Comparison of ENCODE assay signal across 8 cellular contexts in the genomic region with DNA sequence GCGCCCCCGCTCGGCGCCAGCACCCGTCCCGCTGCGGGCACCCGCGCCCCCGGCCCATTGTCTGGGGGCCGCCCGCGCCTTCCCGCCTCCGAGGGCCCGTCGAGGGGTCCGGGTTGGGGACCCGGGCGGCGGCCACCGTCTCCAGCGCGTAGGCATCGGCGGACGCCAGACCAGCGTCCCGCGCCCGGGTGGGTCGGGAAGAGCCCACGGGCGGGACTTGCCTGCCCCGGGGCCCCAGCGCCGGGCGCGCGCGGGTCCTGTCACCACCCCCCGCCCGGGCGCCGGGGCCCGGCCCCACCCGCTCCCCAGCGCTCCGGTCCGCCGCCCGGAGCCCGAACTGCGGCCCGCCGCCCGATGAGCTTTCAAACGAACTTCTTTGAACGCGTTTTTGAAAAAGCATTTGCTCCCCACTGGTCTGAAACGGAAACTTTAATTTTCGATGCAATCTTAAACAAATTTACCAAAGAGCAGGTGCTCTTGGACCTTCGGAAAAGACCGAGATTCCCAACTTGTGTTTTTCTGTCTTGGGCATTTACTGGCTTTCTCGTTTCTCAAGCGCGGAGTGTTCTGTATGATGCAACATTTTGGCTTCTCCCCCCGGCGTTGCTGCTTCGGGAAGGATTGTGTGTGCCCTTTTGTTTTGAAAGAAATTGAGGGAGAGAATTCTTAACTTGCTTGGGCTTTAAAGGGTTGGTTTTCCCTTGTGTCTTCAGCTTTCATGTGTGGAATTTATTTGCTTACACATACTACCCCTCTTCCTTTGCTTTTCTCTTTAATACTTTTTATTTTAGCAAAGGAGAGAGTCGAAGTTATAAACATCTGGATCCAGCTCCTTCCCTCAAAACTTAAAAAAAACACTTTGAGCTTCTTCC. TPM values are rescaled to one million over a fixed set of nuclear protein-coding genes. Genes with fewer than 3 reads are reported as not detected.
A peak's percentile ranks its signal among the peaks of the same experiment; 100 is the strongest.
DNase-seq lines count a peak whose midpoint lies in the region; TF ChIP-seq lines count a peak whose summit lies in the region.

No MANE protein-coding gene starts in this region.

- H3K4me2 ChIP-seq in trophoblast cell (ENCODE audit: low read length), result peak overlapping the region; percentile 71

- no peaks in the 10 kb centered on the region for H3K27me3 ChIP-seq in trophoblast cell (ENCODE audit: insufficient read depth, low read length)

- H3K27ac ChIP-seq in trophoblast cell (ENCODE audit: low read depth, low read length), result peak overlapping the region; percentile 89

- peaks cover 6% of the 10 kb centered on the region for H3K27me3 Mint-ChIP-seq in HFFc6 (ENCODE audit: insufficient read depth)

- DNase-seq in NCI-H1417 (lab: John Stamatoyannopoulos, UW) (peak; percentile 55 to 78 (median 78)), NCI-H1417 treated with DMSO at 0.1 percent for 48 hours (lab: John Stamatoyannopoulos, UW) (no peak), HFFc6 (peak; percentile 46), NCI-H345 treated with DMSO at 0.1 percent for 48 hours (lab: John Stamatoyannopoulos, UW; ENCODE audit: unreplicated experiment) (peak; percentile 18), glomerular visceral epithelial cell (ENCODE audit: extremely low spot score) (peak; percentile 62), trophoblast cell (peak; percentile 71 to 85), NCI-H187 (lab: John Stamatoyannopoulos, UW) (no peak)
- DNase-seq in activated T-helper 9 cell treated with anti-CD3 and anti-CD28 coated beads, Interleukin-2, amount 50 U/mL, for 16 hours (ENCODE audit: low read depth), result peak; percentile 19

- peak overlapping the region; percentile 77 for H4K8ac ChIP-seq in trophoblast cell (ENCODE audit: low read depth, low read length)

- H3K27ac Mint-ChIP-seq in HFFc6, result peak overlapping the region; percentile 85

- peak overlapping the region; percentile 94 for H2BK5ac ChIP-seq in trophoblast cell (ENCODE audit: low read depth, low read length, poor library complexity)

- peak overlapping the region; percentile 81 for H3K9ac ChIP-seq in trophoblast cell (ENCODE audit: low read length)

- peaks cover 36% of the 10 kb centered on the region for H3K79me1 ChIP-seq in trophoblast cell (ENCODE audit: low read length)

- H4K91ac ChIP-seq in trophoblast cell (ENCODE audit: low read depth, low read length), result peak overlapping the region; percentile 81

- WGBS in trophoblast cell (ENCODE audit: extremely low coverage, insufficient coverage, insufficient read length), result no CpG with 5 or more reads among the region's 71 CpGs

- peak overlapping the region; percentile 64 for H4K12ac ChIP-seq in trophoblast cell (ENCODE audit: low read depth, low read length)

- H3K9me3 ChIP-seq in trophoblast cell (ENCODE audit: insufficient read depth, low read depth, low read length), result no peaks in the 10 kb centered on the region

- peak overlapping the region; percentile 94 for H2BK120ac ChIP-seq in trophoblast cell (ENCODE audit: insufficient read depth, low read length, poor library complexity)

- H3K4me1 ChIP-seq in trophoblast cell (ENCODE audit: control insufficient read depth in 1 of 2, insufficient read depth in 2 of 2, low read length in 2 of 2), result peaks cover 17 to 33% of the 10 kb centered on the region in 2 experiments

- H3K4me3 ChIP-seq in trophoblast cell (ENCODE audit: low read depth, low read length), result peak overlapping the region; percentile 98

- H2BK12ac ChIP-seq in trophoblast cell (ENCODE audit: low read length), result peak overlapping the region; percentile 67

- peak overlapping the region; percentile 88 for H2AK5ac ChIP-seq in trophoblast cell (ENCODE audit: low read length)

- peak overlapping the region; percentile 72 for H2AFZ ChIP-seq in trophoblast cell (ENCODE audit: insufficient read depth, low read length, poor library complexity)

- peak overlapping the region; percentile 94 for H3K4ac ChIP-seq in trophoblast cell (ENCODE audit: low read depth, low read length)

- peaks cover 2 to 5% of the 10 kb centered on the region in 2 experiments for H3K36me3 ChIP-seq in trophoblast cell (ENCODE audit: control insufficient read depth in 1 of 2, insufficient read depth in 2 of 2, low read length in 2 of 2)

- peaks cover 39% of the 10 kb centered on the region for H3K36me3 Mint-ChIP-seq in HFFc6 (ENCODE audit: low read depth)

- peaks cover 36% of the 10 kb centered on the region for H3K79me2 ChIP-seq in trophoblast cell (ENCODE audit: control insufficient read depth, insufficient read depth, low read length, poor library complexity)

- H3K4me3 Mint-ChIP-seq in HFFc6, result peak overlapping the region; percentile 95

- H3K4me1 Mint-ChIP-seq in HFFc6 (ENCODE audit: low read depth), result peaks cover 75% of the 10 kb centered on the region

- no peak for TF ChIP-seq CTCF in HFFc6 (IDR thresholded peaks at IDR 0.05)

- peak overlapping the region; percentile 99 for H3K14ac ChIP-seq in trophoblast cell (ENCODE audit: low read length)

- peaks cover 11% of the 10 kb centered on the region for H3K9me3 Mint-ChIP-seq in HFFc6

- peak overlapping the region; percentile 99 for H3K18ac ChIP-seq in trophoblast cell (ENCODE audit: low read length)

- H3K23ac ChIP-seq in trophoblast cell (ENCODE audit: low read length), result no peak overlapping the region

RNA-seq across cellular contexts. Expression of a gene that starts 0.7 kb away (rescaled TPM):
- total RNA-seq in HFFc6 (2021; fragmentation: NEBNext Ultra II Directional; extraction: Animal tissue kit (Norgen Biotek cat#: 25700)), result 100 to 1,000 TPM; 517 to 729 (median 548) TPM
- 204 and 206 TPM in 2 replicates for polyA plus RNA-seq in trophoblast cell (2013)

Comparison
In these comparisons a context has a peak if more than half of its experiments do, and no peak if none do; other contexts are left out.
1. DNase-seq: peak in NCI-H1417 (3 of 3), HFFc6 (single experiment), NCI-H345 treated with DMSO at 0.1 percent for 48 hours (single experiment), activated T-helper 9 cell treated with anti-CD3 and anti-CD28 coated beads, Interleukin-2, amount 50 U/mL, for 16 hours (single experiment), glomerular visceral epithelial cell (single experiment) and trophoblast cell (2 of 2); none in NCI-H1417 treated with DMSO at 0.1 percent for 48 hours (single experiment) and NCI-H187 (0 of 2).